ENCODE assay signal across 9 cellular contexts in genomic region chr3:65436580-65436979, GRCh38.
DNase-seq lines count a peak whose midpoint lies in the region; ATAC-seq, FAIRE-seq and TF ChIP-seq lines count a peak whose summit lies in the region.
"Had no signal": no experiment of that assay in that cellular context is flagged by ENCODE, and none has a peak within 500 bp of the region (broad histone marks: within the 10 kb centered on the region; RNA-seq: fewer than 3 reads in every experiment).

No MANE protein-coding gene starts in this region.

- no peak for ATAC-seq in HG03442 (IDR thresholded peaks at IDR 0.05; ENCODE audit: unreplicated experiment)

- FAIRE-seq in GM19239 (lab: Jason Lieb, UNC), result no peak

- no peaks in the 10 kb centered on the region for H3K36me3 Mint-ChIP-seq in activated naive CD4-positive, alpha-beta T cell treated with anti-CD3 and anti-CD28 coated beads, Interleukin-2, amount 10 ng/mL, durations not matched to agents 7 days and 5 days
- H3K36me3 Mint-ChIP-seq: IgD-negative memory B cell had no signal

- H4K20me1 ChIP-seq in DOHH2 (ENCODE audit: control insufficient read depth, insufficient read depth, low read depth, low read length), result no peaks in the 10 kb centered on the region

- no peak overlapping the region for H3K4me2 ChIP-seq in DOHH2 (ENCODE audit: low read length)

- no peaks in the 10 kb centered on the region for H3F3A ChIP-seq in DOHH2 (ENCODE audit: control insufficient read depth, insufficient read depth)

- H3K27me3 ChIP-seq in DOHH2 (ENCODE audit: control insufficient read depth, low read length), result no peaks in the 10 kb centered on the region

- CTCF ChIA-PET in activated naive CD4-positive, alpha-beta T cell treated with anti-CD3 and anti-CD28 coated beads, Interleukin-2, amount 10 ng/mL, durations not matched to agents 7 days and 5 days (lab: Charles Lee), result no interaction called here

- no peaks in the 10 kb centered on the region for H3K9me3 Mint-ChIP-seq in activated naive CD4-positive, alpha-beta T cell treated with anti-CD3 and anti-CD28 coated beads, Interleukin-2, amount 10 ng/mL, durations not matched to agents 7 days and 5 days

- H3K27me3 Mint-ChIP-seq in activated naive CD4-positive, alpha-beta T cell treated with anti-CD3 and anti-CD28 coated beads, Interleukin-2, amount 10 ng/mL, durations not matched to agents 7 days and 5 days, result no peaks in the 10 kb centered on the region
- H3K27me3 Mint-ChIP-seq: IgD-negative memory B cell had no signal

- H3K4me3 ChIP-seq in DOHH2 (ENCODE audit: low read length), result no peak overlapping the region
- no peak overlapping the region for H3K4me3 ChIP-seq in astrocyte of the cerebellum (ENCODE audit: low read depth, low read length)

- H3K27ac ChIP-seq in DOHH2 (ENCODE audit: low read depth, low read length), result no peak overlapping the region

- TF ChIP-seq CTCF in DOHH2 (IDR thresholded peaks at IDR 0.05; ENCODE audit: low read depth, low read length, poor library complexity, severe bottlenecking) (peak; percentile 17), astrocyte of the cerebellum (IDR thresholded peaks at IDR 0.05; ENCODE audit: low read depth, low read length, missing control alignments) (peak; percentile 54)

- no peaks in the 10 kb centered on the region for H3K9me2 ChIP-seq in DOHH2 (replicated peaks; ENCODE audit: control insufficient read depth, low read length)

- no peaks in the 10 kb centered on the region for H3K36me3 ChIP-seq in DOHH2 (ENCODE audit: control insufficient read depth, low read length)

- H3K27ac Mint-ChIP-seq in activated naive CD4-positive, alpha-beta T cell treated with anti-CD3 and anti-CD28 coated beads, Interleukin-2, amount 10 ng/mL, durations not matched to agents 7 days and 5 days, result no peak overlapping the region
- H3K27ac Mint-ChIP-seq: IgD-negative memory B cell had no signal

- no peaks in the 10 kb centered on the region for H3K79me2 ChIP-seq in DOHH2 (ENCODE audit: control insufficient read depth, low read length)

- no peaks in the 10 kb centered on the region for H3K9me3 ChIP-seq in DOHH2 (ENCODE audit: control insufficient read depth, insufficient read depth, low read length)

- in situ Hi-C loops in astrocyte of the cerebellum (cut with HindIII; ENCODE audit: low sequenced_read_pairs), result no loop called here

- no peak overlapping the region for H3K4me3 Mint-ChIP-seq in activated naive CD4-positive, alpha-beta T cell treated with anti-CD3 and anti-CD28 coated beads, Interleukin-2, amount 10 ng/mL, durations not matched to agents 7 days and 5 days
- H3K4me3 Mint-ChIP-seq: IgD-negative memory B cell had no signal

- H3K4me1 ChIP-seq in DOHH2 (ENCODE audit: control insufficient read depth, low read length), result no peaks in the 10 kb centered on the region

- peak; percentile 7 for DNase-seq in LHCN-M2 (ENCODE audit: low read depth)
- no peak for DNase-seq in astrocyte of the cerebellum (ENCODE audit: low read depth)
- peak; percentile 36 for DNase-seq in midbrain (lab: John Stamatoyannopoulos, UW)
- no peak for DNase-seq in activated naive CD4-positive, alpha-beta T cell treated with anti-CD3 and anti-CD28 coated beads, Interleukin-2, amount 10 ng/mL, durations not matched to agents 7 days and 5 days
- DNase-seq in DMS79 (lab: John Stamatoyannopoulos, UW), result no peak
- DNase-seq in GM19239 (ENCODE audit: insufficient read length, low spot score), result no peak

- H3K4me1 Mint-ChIP-seq in activated naive CD4-positive, alpha-beta T cell treated with anti-CD3 and anti-CD28 coated beads, Interleukin-2, amount 10 ng/mL, durations not matched to agents 7 days and 5 days, result no peaks in the 10 kb centered on the region
- H3K4me1 Mint-ChIP-seq: IgD-negative memory B cell had no signal

Comparison
In these comparisons a context has a peak if more than half of its experiments do, and no peak if none do; other contexts are left out.
1. DNase-seq: peak in LHCN-M2 (single experiment) and midbrain (single experiment); none in astrocyte of the cerebellum (single experiment), activated naive CD4-positive, alpha-beta T cell treated with anti-CD3 and anti-CD28 coated beads, Interleukin-2, amount 10 ng/mL, durations not matched to agents 7 days and 5 days (single experiment), DMS79 (single experiment) and GM19239 (single experiment).